ENCODE assay signal across 1 cellular context in genomic region chr18:36850527-36851201, GRCh38.
TF ChIP-seq lines count a peak whose summit lies in the region.

No MANE protein-coding gene starts in this region.

TF ChIP-seq in endothelial cell of umbilical vein, 7 proteins besides CTCF, POLR2A, EP300 and RAD21:
- TF ChIP-seq GATA2 (IDR thresholded peaks at IDR 0.05; ENCODE audit: insufficient read depth, insufficient read length, low read depth, low read length) (peak; percentile 88), JUN (IDR thresholded peaks at IDR 0.05; ENCODE audit: borderline replicate concordance, insufficient read depth, insufficient read length, low read depth) (peak; percentile 24), FOS (IDR thresholded peaks at IDR 0.05; ENCODE audit: borderline replicate concordance, insufficient read depth, low read length) (peak; percentile 76), MYC (IDR thresholded peaks at IDR 0.05; ENCODE audit: low read depth, low read length) (no peak), POLR2AphosphoS5 (IDR thresholded peaks at IDR 0.05; ENCODE audit: insufficient read depth, low read depth, low read length) (no peak)
